In genomic region chr22:23169032-23169384, GRCh38 we compare ENCODE assay signal across 25 cellular contexts. TPM values are rescaled to one million over a fixed set of nuclear protein-coding genes. Genes with fewer than 3 reads are reported as not detected.
DNase-seq lines count a peak whose midpoint lies in the region; ATAC-seq and TF ChIP-seq lines count a peak whose summit lies in the region.
"Had no signal": no experiment of that assay in that cellular context is flagged by ENCODE, and none has a peak within 500 bp of the region (broad histone marks: within the 10 kb centered on the region; RNA-seq: fewer than 3 reads in every experiment).

No MANE protein-coding gene starts in this region.

- H3K27me3 Mint-ChIP-seq in brain (no peaks in the 10 kb centered on the region), endodermal cell (ENCODE audit: insufficient read depth) (no peaks in the 10 kb centered on the region), neural progenitor cell (ENCODE audit: insufficient read depth, low read depth) (peaks cover 6% of the 10 kb centered on the region)
- H3K27me3 Mint-ChIP-seq: B cell; CD4-positive, alpha-beta T cell had no signal

- H3K27ac Mint-ChIP-seq in brain: peak overlapping the region in 4 of 5 experiments; percentile 25 to 92 (median 58)
- no peak overlapping the region for H3K27ac Mint-ChIP-seq in endodermal cell
- peak overlapping the region; percentile 92 for H3K27ac Mint-ChIP-seq in neural progenitor cell
- H3K27ac Mint-ChIP-seq: B cell; CD4-positive, alpha-beta T cell; CD8-positive, alpha-beta T cell had no signal

- H3K4me1 Mint-ChIP-seq in brain: peaks cover 37% of the 10 kb centered on the region
- no peaks in the 10 kb centered on the region for H3K4me1 Mint-ChIP-seq in endodermal cell
- peaks cover 46% of the 10 kb centered on the region for H3K4me1 Mint-ChIP-seq in neural progenitor cell

- no peak overlapping the region for H3K4me3 ChIP-seq in endodermal cell (ENCODE audit: low read length)
- H3K4me3 ChIP-seq in neural progenitor cell: no peak overlapping the region
- no peak overlapping the region for H3K4me3 ChIP-seq in gastrocnemius medialis
- H3K4me3 ChIP-seq: A549; BLaER1 treated with 17β-estradiol and CSF1 and Interleukin-3, amounts not matched to agents 10 nM and 100 nM; GM12878 had no signal

- no peak overlapping the region for H3K4me2 ChIP-seq in neural progenitor cell
- H3K4me2 ChIP-seq: A549 had no signal

- H3K4me3 Mint-ChIP-seq in brain: no peak overlapping the region
- H3K4me3 Mint-ChIP-seq in endodermal cell: no peak overlapping the region
- no peak overlapping the region for H3K4me3 Mint-ChIP-seq in neural progenitor cell
- H3K4me3 Mint-ChIP-seq: B cell; CD4-positive, alpha-beta T cell; CD8-positive, alpha-beta T cell had no signal

- H3K36me3 Mint-ChIP-seq in brain (no peaks in the 10 kb centered on the region), endodermal cell (ENCODE audit: low read depth) (peaks cover under 1% of the 10 kb centered on the region), neural progenitor cell (no peaks in the 10 kb centered on the region)
- H3K36me3 Mint-ChIP-seq: CD8-positive, alpha-beta T cell had no signal

- H3K9me3 Mint-ChIP-seq in brain: peaks cover 0 to 7% (median 0%) of the 10 kb centered on the region in 5 experiments
- peaks cover 5% of the 10 kb centered on the region for H3K9me3 Mint-ChIP-seq in endodermal cell
- H3K9me3 Mint-ChIP-seq in neural progenitor cell: peaks cover 2% of the 10 kb centered on the region
- H3K9me3 Mint-ChIP-seq: CD4-positive, alpha-beta T cell; CD8-positive, alpha-beta T cell had no signal

- no peaks in the 10 kb centered on the region for H3K4me1 ChIP-seq in endodermal cell (ENCODE audit: control insufficient read depth, insufficient read depth, low read length)
- H3K4me1 ChIP-seq in neural progenitor cell: peaks cover 21% of the 10 kb centered on the region
- no peaks in the 10 kb centered on the region for H3K4me1 ChIP-seq in gastrocnemius medialis
- H3K4me1 ChIP-seq: A549 had no signal

- ATAC-seq in gastrocnemius medialis: no peak
- no peak for ATAC-seq in HG02610 (IDR thresholded peaks at IDR 0.05; ENCODE audit: unreplicated experiment)
- ATAC-seq: A549; CD8-positive, alpha-beta T cell; GM12878 had no signal

- no peak overlapping the region for H2AFZ ChIP-seq in neural progenitor cell (replicated peaks)

- H3F3A ChIP-seq in neural progenitor cell (ENCODE audit: low read depth): no peaks in the 10 kb centered on the region

- H3K9ac ChIP-seq in endodermal cell (ENCODE audit: extremely low read depth, low read length, poor library complexity, severe bottlenecking) (no peak overlapping the region), neural progenitor cell (no peak overlapping the region)
- H3K9ac ChIP-seq: BLaER1 treated with 17β-estradiol and CSF1 and Interleukin-3, amounts not matched to agents 10 nM and 100 nM had no signal

- H4K20me1 ChIP-seq in neural progenitor cell (ENCODE audit: low read depth): no peaks in the 10 kb centered on the region
- H4K20me1 ChIP-seq: BLaER1 treated with 17β-estradiol and CSF1 and Interleukin-3, amounts not matched to agents 10 nM and 100 nM had no signal

- TF ChIP-seq CTCF in brain (conservative IDR thresholded peaks at IDR 0.05) (no peak), endodermal cell (conservative IDR thresholded peaks at IDR 0.05) (no peak), neural progenitor cell (IDR thresholded peaks at IDR 0.05) (no peak), gastrocnemius medialis (IDR thresholded peaks at IDR 0.05 in 4 of 5, conservative IDR thresholded peaks at IDR 0.05 in 1 of 5) (no peak), RWPE1 (conservative IDR thresholded peaks at IDR 0.05; ENCODE audit: low read depth) (no peak)

- POLR2A ChIA-PET in HEK293T (lab: Yijun Ruan, JAX) (no interaction called here), RWPE1 (lab: Yijun Ruan, JAX; ENCODE audit: low non-redundant PET) (no interaction called here)

- no peak for TF ChIP-seq POLR2A in gastrocnemius medialis (IDR thresholded peaks at IDR 0.05)

- DNase-seq in HEK293T (ENCODE audit: extremely low spot score): no peak
- DNase-seq in endodermal cell: no peak
- DNase-seq in neural progenitor cell (ENCODE audit: low spot score): no peak
- DNase-seq in gastrocnemius medialis: no peak
- no peak for DNase-seq in MV-4-11 (lab: John Stamatoyannopoulos, UW)
- DNase-seq in RWPE1 (ENCODE audit: low spot score): no peak
- DNase-seq: AML-193; Caco-2; Calu3; CD4-positive, alpha-beta T cell; CD8-positive, alpha-beta T cell; DND-41; EL; GDM1 had no signal

- intact Hi-C loops in gastrocnemius medialis (cut with DNase I; ENCODE audit: low total_unique reads): no loop called here

- H3K27ac ChIP-seq in endodermal cell (ENCODE audit: low read depth, low read length) (peak overlapping the region; percentile 53), neural progenitor cell (no peak overlapping the region), gastrocnemius medialis (no peak overlapping the region), RWPE1 (no peak overlapping the region)
- H3K27ac ChIP-seq: 22Rv1; A549; BLaER1 treated with 17β-estradiol and CSF1 and Interleukin-3, amounts not matched to agents 10 nM and 100 nM; C4-2B had no signal

- in situ Hi-C loops in gastrocnemius medialis (cut with MboI; ENCODE audit: low sequenced_read_pairs in 4 of 4): no loop called here

- H3K27me3 ChIP-seq in endodermal cell (ENCODE audit: control insufficient read depth, insufficient read depth, low read length, poor library complexity, severe bottlenecking) (no peaks in the 10 kb centered on the region), neural progenitor cell (no peaks in the 10 kb centered on the region), gastrocnemius medialis (no peaks in the 10 kb centered on the region)
- H3K27me3 ChIP-seq: BLaER1 treated with 17β-estradiol and CSF1 and Interleukin-3, amounts not matched to agents 10 nM and 100 nM had no signal

- no peaks in the 10 kb centered on the region for H3K36me3 ChIP-seq in endodermal cell (ENCODE audit: control insufficient read depth, insufficient read depth, low read length)
- no peaks in the 10 kb centered on the region for H3K36me3 ChIP-seq in neural progenitor cell
- no peaks in the 10 kb centered on the region for H3K36me3 ChIP-seq in gastrocnemius medialis
- H3K36me3 ChIP-seq: BLaER1 treated with 17β-estradiol and CSF1 and Interleukin-3, amounts not matched to agents 10 nM and 100 nM had no signal

- 91 to 100% methylated on average over 3 to 4 of the region's 4 CpGs for WGBS in endodermal cell (ENCODE audit: insufficient coverage in 1 of 2, insufficient read length in 1 of 2), 2 experiments

- H3K79me2 ChIP-seq in neural progenitor cell (ENCODE audit: low read depth): no peaks in the 10 kb centered on the region

- H3K9me3 ChIP-seq in endodermal cell (ENCODE audit: control insufficient read depth, low read length) (no peaks in the 10 kb centered on the region), neural progenitor cell (ENCODE audit: low read depth) (no peaks in the 10 kb centered on the region), gastrocnemius medialis (no peaks in the 10 kb centered on the region)
- H3K9me3 ChIP-seq: A549; BLaER1 treated with 17β-estradiol and CSF1 and Interleukin-3, amounts not matched to agents 10 nM and 100 nM; Caco-2 had no signal

- CTCF ChIA-PET in HEK293T (lab: Yijun Ruan, JAX) (interaction anchor here (1.2 kb wide), 1 partner anchor 113 kb away, joined by 5 read pairs; no protein-coding TSS in a partner anchor), RWPE1 (lab: Yijun Ruan, JAX) (interaction anchor here (1.5 kb wide), 1 partner anchor 113 kb away, joined by 4 read pairs; no protein-coding TSS in a partner anchor)

TF ChIP-seq in HEK293T, 16 proteins besides CTCF, POLR2A, EP300 and RAD21:
- TF ChIP-seq SP1 (IDR thresholded peaks at IDR 0.05) (no peak), PKNOX1 (IDR thresholded peaks at IDR 0.05) (0 out of 2 replicates have a peak, but pooled peaks have one; percentile 31)

RNA-seq across cellular contexts. Expression of gene BCR, which starts 11.3 kb away (rescaled TPM):
- 52.6 TPM for polyA plus RNA-seq in brain (ENCODE audit: insufficient read depth, low read depth, low replicate concordance)
- total RNA-seq in endodermal cell: 100 to 1,000 TPM; 102 to 172 TPM
- polyA plus RNA-seq in endodermal cell (2013, experiment 1 of 2): 52.0 TPM
- 54.4 TPM for polyA plus RNA-seq in endodermal cell (2013, experiment 2 of 2)
- total RNA-seq in neural progenitor cell (ENCODE audit: low replicate concordance): 35.5 and 36.0 TPM in 2 replicates
- 10 to 100 TPM; 10.3 to 13.0 (median 12.4) TPM for total RNA-seq in gastrocnemius medialis

RNA-seq across cellular contexts. Expression of gene RAB36, which starts 23.7 kb away (rescaled TPM):
- 13.4 TPM for polyA plus RNA-seq in brain (ENCODE audit: insufficient read depth, low read depth, low replicate concordance)
- total RNA-seq in endodermal cell: 1 to 10 TPM; 2.6 to 3.3 TPM
- 6.8 TPM for polyA plus RNA-seq in endodermal cell (2013, experiment 1 of 2)
- 6.4 TPM for polyA plus RNA-seq in endodermal cell (2013, experiment 2 of 2)
- total RNA-seq in neural progenitor cell (ENCODE audit: low replicate concordance): 2.1 and 2.9 TPM in 2 replicates
- total RNA-seq in gastrocnemius medialis: under 1 TPM in 2 of 4 donors, not detected in 2; 0.35 to 0.55 TPM

RNA-seq across cellular contexts. Expression of gene RSPH14, which starts 27.2 kb away (rescaled TPM):
- polyA plus RNA-seq in brain (ENCODE audit: insufficient read depth, low read depth, low replicate concordance): 4.2 TPM
- total RNA-seq in endodermal cell: 1 to 10 TPM in 1 of 2 donors, under 1 TPM in 1; 0.35 to 2.3 TPM
- polyA plus RNA-seq in endodermal cell (2013, experiment 1 of 2): 1.4 TPM
- polyA plus RNA-seq in endodermal cell (2013, experiment 2 of 2): 1.5 TPM
- total RNA-seq in neural progenitor cell (ENCODE audit: low replicate concordance): 0.43 and 2.0 TPM in 2 replicates
- total RNA-seq in gastrocnemius medialis: not detected
- total RNA-seq: A172, B cell, Calu3, Daoy, G401 had no signal
